ENCODE assay signal across 8 cellular contexts in the genomic region with DNA sequence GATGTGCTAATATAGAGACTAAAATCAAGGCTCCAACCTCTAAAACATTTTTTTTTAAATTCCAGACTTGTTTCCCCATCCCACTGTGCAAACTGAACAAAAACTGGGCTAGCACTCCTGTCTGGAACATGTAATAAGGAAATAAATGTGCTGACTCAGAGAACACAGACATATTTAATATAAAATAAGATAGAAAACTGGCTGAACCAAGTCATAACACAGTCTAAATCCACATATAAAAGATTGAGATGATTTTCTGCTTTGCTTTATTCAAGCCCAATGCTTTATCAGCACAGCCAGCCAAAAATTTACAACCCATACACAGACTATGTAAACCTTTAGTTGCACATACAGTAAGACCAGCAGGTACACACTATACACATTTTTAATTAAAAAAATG. TPM values are rescaled to one million over a fixed set of nuclear protein-coding genes. Genes with fewer than 3 reads are reported as not detected.
DNase-seq lines count a peak whose midpoint lies in the region; ATAC-seq and TF ChIP-seq lines count a peak whose summit lies in the region.

No MANE protein-coding gene starts in this region.

- H3K4me3 ChIP-seq in cardiac muscle cell, result peak overlapping the region; percentile 83
- H3K4me3 ChIP-seq in breast epithelium, result peak overlapping the region; percentile 82 to 95 (median 84)
- H3K4me3 ChIP-seq in mononuclear cell (ENCODE audit: low read length), result peak overlapping the region; percentile 95
- H3K4me3 ChIP-seq in uterus, result peak overlapping the region; percentile 94 to 100

- no peak for ATAC-seq in left cardiac atrium
- ATAC-seq in HG02852 (IDR thresholded peaks at IDR 0.05; ENCODE audit: unreplicated experiment), result no peak
- ATAC-seq in HG02678 (IDR thresholded peaks at IDR 0.05; ENCODE audit: unreplicated experiment), result no peak

- H3K36me3 ChIP-seq in cardiac muscle cell, result no peaks in the 10 kb centered on the region
- H3K36me3 ChIP-seq in breast epithelium, result no peaks in the 10 kb centered on the region
- no peaks in the 10 kb centered on the region for H3K36me3 ChIP-seq in uterus

- H3K9me3 ChIP-seq in cardiac muscle cell (ENCODE audit: low read depth) (no peaks in the 10 kb centered on the region), breast epithelium (no peaks in the 10 kb centered on the region), mononuclear cell (ENCODE audit: low read depth, low read length) (no peaks in the 10 kb centered on the region), uterus (no peaks in the 10 kb centered on the region)

- TF ChIP-seq POLR2A in breast epithelium (IDR thresholded peaks at IDR 0.05), result no peak
- TF ChIP-seq POLR2A in uterus (IDR thresholded peaks at IDR 0.05), result no peak

- peak overlapping the region; percentile 93 for H3K27ac ChIP-seq in cardiac muscle cell
- peak overlapping the region; percentile 98 to 99 for H3K27ac ChIP-seq in breast epithelium
- peak overlapping the region; percentile 99 for H3K27ac ChIP-seq in uterus

- DNase-seq in cardiac muscle cell (ENCODE audit: low read depth in 1 of 2, low spot score in 1 of 2), result no peak
- DNase-seq in left cardiac atrium, result no peak
- no peak for DNase-seq in breast epithelium (ENCODE audit: low spot score in 2 of 2)
- DNase-seq in uterus, result no peak
- no peak for DNase-seq in NCI-H226

- intact Hi-C loops in left cardiac atrium (cut with DNase I) (loop anchor here in 1 of 2 donors (5.0 kb wide), 1 partner anchor 39 kb away; no protein-coding TSS in a partner anchor), breast epithelium (cut with DNase I; ENCODE audit: low total_unique reads) (no loop called here), uterus (cut with DNase I; ENCODE audit: low total_unique reads) (no loop called here)

- TF ChIP-seq CTCF in cardiac muscle cell (IDR thresholded peaks at IDR 0.05; ENCODE audit: low read depth, low read length), result no peak
- no peak for TF ChIP-seq CTCF in breast epithelium (IDR thresholded peaks at IDR 0.05)
- no peak for TF ChIP-seq CTCF in uterus (IDR thresholded peaks at IDR 0.05)

- peaks cover 14% of the 10 kb centered on the region for H3K4me1 ChIP-seq in cardiac muscle cell (ENCODE audit: low read depth)
- peaks cover 0 to 12% of the 10 kb centered on the region in 2 donors for H3K4me1 ChIP-seq in breast epithelium
- H3K4me1 ChIP-seq in mononuclear cell (ENCODE audit: insufficient read depth, low read length), result peaks cover 44% of the 10 kb centered on the region
- H3K4me1 ChIP-seq in uterus, result peaks cover 0 to 8% of the 10 kb centered on the region in 2 donors

- no peaks in the 10 kb centered on the region for H3K27me3 ChIP-seq in cardiac muscle cell
- no peaks in the 10 kb centered on the region for H3K27me3 ChIP-seq in breast epithelium
- no peaks in the 10 kb centered on the region for H3K27me3 ChIP-seq in mononuclear cell (ENCODE audit: insufficient read depth, low read length)
- no peaks in the 10 kb centered on the region for H3K27me3 ChIP-seq in uterus

RNA-seq across cellular contexts. Expression of gene STAT3, which starts 1.5 kb away (rescaled TPM):
- total RNA-seq in cardiac muscle cell (82.1 and 87.8 TPM in 2 replicates), left cardiac atrium (100 to 1,000 TPM; 106 to 241 TPM), breast epithelium (100 to 1,000 TPM; 193 to 322 (median 238) TPM), mononuclear cell (216 TPM), uterus (100 to 1,000 TPM; 115 to 298 (median 171) TPM)
- polyA plus RNA-seq in cardiac muscle cell, result 82.7 and 102 TPM in 2 replicates

RNA-seq across cellular contexts. Expression of gene CAVIN1, which starts 36.3 kb away (rescaled TPM):
- total RNA-seq in cardiac muscle cell (47.7 and 72.3 TPM in 2 replicates), left cardiac atrium (100 to 1,000 TPM; 258 to 297 TPM), breast epithelium (100 to 1,000 TPM; 288 to 554 (median 306) TPM), mononuclear cell (0.21 TPM), uterus (100 to 1,000 TPM; 204 to 520 (median 372) TPM)
- 40.0 and 61.3 TPM in 2 replicates for polyA plus RNA-seq in cardiac muscle cell

Comparison
In these comparisons a context has a peak if more than half of its experiments do, and no peak if none do; other contexts are left out.
1. RNA of gene CAVIN1, which starts 36.3 kb away (total RNA-seq): 204 to 520 TPM in uterus, 288 to 554 TPM in breast epithelium, 258 to 297 TPM in left cardiac atrium and 47.7 to 72.3 TPM in cardiac muscle cell; 0.21 TPM in mononuclear cell (single experiment); every median in the first group is over 10 times any median in the second.
2. Peak in every context shown above with its lines, with median percentiles within 50 percentile points of each other: H3K27ac ChIP-seq and H3K4me3 ChIP-seq.